22 cellular contexts compared by ENCODE assay signal in the genomic region with DNA sequence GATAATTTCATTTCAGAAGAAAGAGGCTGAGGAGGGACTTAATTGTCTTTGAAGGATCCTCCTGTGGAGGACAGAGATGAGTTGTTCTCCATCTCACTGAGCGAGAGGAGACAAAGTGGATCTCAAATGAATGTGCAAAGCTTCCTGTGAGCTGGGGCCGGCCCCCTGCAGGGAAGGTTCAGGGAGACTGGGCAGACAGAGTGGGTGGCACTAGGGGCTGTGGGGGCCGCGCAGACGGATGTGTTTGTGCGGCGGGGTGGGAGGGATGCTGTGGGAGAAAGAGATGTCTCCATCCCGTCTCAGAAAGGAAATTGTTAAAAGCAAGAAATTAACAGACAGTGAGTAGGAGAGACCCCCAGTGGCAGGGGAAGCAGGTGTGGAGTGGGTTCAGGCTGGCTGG.
"Had no signal": no experiment of that assay in that cellular context is flagged by ENCODE, and none has a peak within 500 bp of the region (broad histone marks: within the 10 kb centered on the region; RNA-seq: fewer than 3 reads in every experiment).

No MANE protein-coding gene starts in this region.

- DNase-seq: activated CD4-positive, alpha-beta T cell treated with anti-CD3 and anti-CD28 coated beads for 4 hours; activated CD4-positive, alpha-beta T cell treated with anti-CD3 and anti-CD28 coated beads, Interleukin-2, amount 50 U/mL, for 48 hours; activated CD8-positive, alpha-beta memory T cell treated with anti-CD3 and anti-CD28 coated beads for 24 hours; activated effector memory CD4-positive, alpha-beta T cell treated with Interleukin-2 at 50 U/mL for 16 hours; activated naive CD4-positive, alpha-beta T cell treated with Interleukin-2 at 50 U/mL for 16 hours; activated naive CD8-positive, alpha-beta T cell treated with anti-CD3 and anti-CD28 coated beads, Interleukin-2, amount 10 ng/mL, durations not matched to agents 7 days and 5 days; amniotic stem cell; central memory CD4-positive, alpha-beta T cell; heart left ventricle; hypothalamus; immature natural killer cell; naive thymus-derived CD8-positive, alpha-beta T cell; stimulated activated CD4-positive, alpha-beta T cell treated with anti-CD3 and anti-CD28 coated beads, Interleukin-15, amount 100 ng/mL, for 24 hours; stimulated activated naive CD4-positive, alpha-beta T cell; T-helper 1 cell; tibial artery; upper lobe of right lung had no signal

- H3K27ac ChIP-seq: neutrophil, skin epidermis, suprapubic skin, upper lobe of right lung had no signal

- H3K4me3 ChIP-seq: heart left ventricle, skin epidermis, suprapubic skin, tibial artery, upper lobe of right lung had no signal

- H3K36me3 ChIP-seq: heart left ventricle, neutrophil, suprapubic skin, tibial artery, upper lobe of right lung had no signal

- H3K9me3 ChIP-seq: heart left ventricle, neutrophil, suprapubic skin, tibial artery, upper lobe of right lung had no signal

- H3K4me1 ChIP-seq: upper lobe of right lung had no signal

- H3K27me3 ChIP-seq: heart left ventricle, suprapubic skin, tibial artery, upper lobe of right lung had no signal

- ATAC-seq: esophagus mucosa; heart left ventricle; naive thymus-derived CD8-positive, alpha-beta T cell; sciatic nerve; upper lobe of right lung had no signal
